In genomic region chr16:71837150-71837549, GRCh38 we compare ENCODE assay signal across 1 cellular context.
A peak's percentile ranks its signal among the peaks of the same experiment; 100 is the strongest.
TF ChIP-seq lines count a peak whose summit lies in the region.

No MANE protein-coding gene starts in this region.

TF ChIP-seq in K562, 482 proteins besides CTCF, POLR2A, EP300 and RAD21 (continued from another document and continues in another):
- 0 out of 4 replicates have a peak, but pooled peaks of 1 of the 2 experiments have one; percentile 36 for TF ChIP-seq MNT (conservative IDR thresholded peaks at IDR 0.05)
- TF ChIP-seq, protein P1, sequence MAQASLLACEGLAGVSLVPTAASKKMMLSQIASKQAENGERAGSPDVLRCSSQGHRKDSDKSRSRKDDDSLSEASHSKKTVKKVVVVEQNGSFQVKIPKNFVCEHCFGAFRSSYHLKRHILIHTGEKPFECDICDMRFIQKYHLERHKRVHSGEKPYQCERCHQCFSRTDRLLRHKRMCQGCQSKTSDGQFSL (CRISPR knock-in tag; IDR thresholded peaks at IDR 0.05) = no peak
- TF ChIP-seq, protein P1 (tag; IDR thresholded peaks at IDR 0.05) = no peak
- TF ChIP-seq FOSL1 (tag; conservative IDR thresholded peaks at IDR 0.05) = 0 out of 2 replicates have a peak, but pooled peaks have one; percentile 30
- TF ChIP-seq SOX6 (IDR thresholded peaks at IDR 0.05) = peak; percentile 54; the same call in 1 of the 2 replicates
- TF ChIP-seq HDAC1 (IDR thresholded peaks at IDR 0.05) = peak in 1 of 2 experiments; percentile 66; a peak in 2 of 4 replicates
- TF ChIP-seq SP1 (CRISPR knock-in tag; IDR thresholded peaks at IDR 0.05) = no peak
- no peak for TF ChIP-seq CBX8 (IDR thresholded peaks at IDR 0.05; ENCODE audit: borderline replicate concordance, extremely low read depth, low read depth, low read length, poor library complexity, severe bottlenecking)
- TF ChIP-seq, protein P2, sequence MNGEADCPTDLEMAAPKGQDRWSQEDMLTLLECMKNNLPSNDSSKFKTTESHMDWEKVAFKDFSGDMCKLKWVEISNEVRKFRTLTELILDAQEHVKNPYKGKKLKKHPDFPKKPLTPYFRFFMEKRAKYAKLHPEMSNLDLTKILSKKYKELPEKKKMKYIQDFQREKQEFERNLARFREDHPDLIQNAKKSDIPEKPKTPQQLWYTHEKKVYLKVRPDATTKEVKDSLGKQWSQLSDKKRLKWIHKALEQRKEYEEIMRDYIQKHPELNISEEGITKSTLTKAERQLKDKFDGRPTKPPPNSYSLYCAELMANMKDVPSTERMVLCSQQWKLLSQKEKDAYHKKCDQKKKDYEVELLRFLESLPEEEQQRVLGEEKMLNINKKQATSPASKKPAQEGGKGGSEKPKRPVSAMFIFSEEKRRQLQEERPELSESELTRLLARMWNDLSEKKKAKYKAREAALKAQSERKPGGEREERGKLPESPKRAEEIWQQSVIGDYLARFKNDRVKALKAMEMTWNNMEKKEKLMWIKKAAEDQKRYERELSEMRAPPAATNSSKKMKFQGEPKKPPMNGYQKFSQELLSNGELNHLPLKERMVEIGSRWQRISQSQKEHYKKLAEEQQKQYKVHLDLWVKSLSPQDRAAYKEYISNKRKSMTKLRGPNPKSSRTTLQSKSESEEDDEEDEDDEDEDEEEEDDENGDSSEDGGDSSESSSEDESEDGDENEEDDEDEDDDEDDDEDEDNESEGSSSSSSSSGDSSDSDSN (IDR thresholded peaks at IDR 0.05; ENCODE audit: borderline replicate concordance in 1 of 2, low read depth in 2 of 2, low read length in 2 of 2) = no peak
- TF ChIP-seq HCFC1 (IDR thresholded peaks at IDR 0.05; ENCODE audit: low read depth, low read length) = no peak
- no peak for TF ChIP-seq GABPB2 (CRISPR knock-in tag; conservative IDR thresholded peaks at IDR 0.05)
- TF ChIP-seq PPARD (CRISPR knock-in tag; IDR thresholded peaks at IDR 0.05) = no peak
- TF ChIP-seq, protein P3, sequence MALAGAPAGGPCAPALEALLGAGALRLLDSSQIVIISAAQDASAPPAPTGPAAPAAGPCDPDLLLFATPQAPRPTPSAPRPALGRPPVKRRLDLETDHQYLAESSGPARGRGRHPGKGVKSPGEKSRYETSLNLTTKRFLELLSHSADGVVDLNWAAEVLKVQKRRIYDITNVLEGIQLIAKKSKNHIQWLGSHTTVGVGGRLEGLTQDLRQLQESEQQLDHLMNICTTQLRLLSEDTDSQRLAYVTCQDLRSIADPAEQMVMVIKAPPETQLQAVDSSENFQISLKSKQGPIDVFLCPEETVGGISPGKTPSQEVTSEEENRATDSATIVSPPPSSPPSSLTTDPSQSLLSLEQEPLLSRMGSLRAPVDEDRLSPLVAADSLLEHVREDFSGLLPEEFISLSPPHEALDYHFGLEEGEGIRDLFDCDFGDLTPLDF (CRISPR knock-in tag; IDR thresholded peaks at IDR 0.05) = no peak
- TF ChIP-seq LCOR (CRISPR knock-in tag; IDR thresholded peaks at IDR 0.05) = 0 out of 2 replicates have a peak, but pooled peaks have one; percentile 44
- no peak for TF ChIP-seq RBM22 (IDR thresholded peaks at IDR 0.05; ENCODE audit: low read depth, low read length, poor library complexity, severe bottlenecking)
- TF ChIP-seq RERE (CRISPR knock-in tag; IDR thresholded peaks at IDR 0.05; ENCODE audit: borderline replicate concordance) = 0 out of 2 replicates have a peak, but pooled peaks have one; percentile 54
- no peak for TF ChIP-seq PTRF (tag; IDR thresholded peaks at IDR 0.05)
- no peak for TF ChIP-seq NR0B1 (IDR thresholded peaks at IDR 0.05; ENCODE audit: partially characterized antibody)
- no peak for TF ChIP-seq USF2 (CRISPR knock-in tag; IDR thresholded peaks at IDR 0.05)
- TF ChIP-seq HSF4 (CRISPR knock-in tag; IDR thresholded peaks at IDR 0.05; ENCODE audit: borderline replicate concordance) = no peak
- TF ChIP-seq FOXP4 (CRISPR knock-in tag; IDR thresholded peaks at IDR 0.05; ENCODE audit: borderline replicate concordance) = no peak
- TF ChIP-seq PYGO2 (tag; IDR thresholded peaks at IDR 0.05) = no peak
- TF ChIP-seq TCFL5 (CRISPR knock-in tag; conservative IDR thresholded peaks at IDR 0.05) = no peak
- no peak for TF ChIP-seq BACH1 (tag; IDR thresholded peaks at IDR 0.05)
- no peak for TF ChIP-seq FOXP1 (CRISPR knock-in tag; IDR thresholded peaks at IDR 0.05)
- peak; percentile 28; the same call in 1 of the 2 replicates for TF ChIP-seq ZNF766 (CRISPR knock-in tag; conservative IDR thresholded peaks at IDR 0.05)
- TF ChIP-seq CEBPG (CRISPR knock-in tag; IDR thresholded peaks at IDR 0.05) = no peak
- no peak for TF ChIP-seq CEBPG (tag; conservative IDR thresholded peaks at IDR 0.05 in 1 of 2, IDR thresholded peaks at IDR 0.05 in 1 of 2)
- no peak for TF ChIP-seq SUPT5H (IDR thresholded peaks at IDR 0.05)
- no peak for TF ChIP-seq HOXB6 (CRISPR knock-in tag; IDR thresholded peaks at IDR 0.05; ENCODE audit: borderline replicate concordance)
- TF ChIP-seq ZNF282 (CRISPR knock-in tag; IDR thresholded peaks at IDR 0.05) = no peak
- TF ChIP-seq, protein P4, sequence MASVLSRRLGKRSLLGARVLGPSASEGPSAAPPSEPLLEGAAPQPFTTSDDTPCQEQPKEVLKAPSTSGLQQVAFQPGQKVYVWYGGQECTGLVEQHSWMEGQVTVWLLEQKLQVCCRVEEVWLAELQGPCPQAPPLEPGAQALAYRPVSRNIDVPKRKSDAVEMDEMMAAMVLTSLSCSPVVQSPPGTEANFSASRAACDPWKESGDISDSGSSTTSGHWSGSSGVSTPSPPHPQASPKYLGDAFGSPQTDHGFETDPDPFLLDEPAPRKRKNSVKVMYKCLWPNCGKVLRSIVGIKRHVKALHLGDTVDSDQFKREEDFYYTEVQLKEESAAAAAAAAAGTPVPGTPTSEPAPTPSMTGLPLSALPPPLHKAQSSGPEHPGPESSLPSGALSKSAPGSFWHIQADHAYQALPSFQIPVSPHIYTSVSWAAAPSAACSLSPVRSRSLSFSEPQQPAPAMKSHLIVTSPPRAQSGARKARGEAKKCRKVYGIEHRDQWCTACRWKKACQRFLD (CRISPR knock-in tag; IDR thresholded peaks at IDR 0.05) = no peak
- peak; percentile 46; the same call in 1 of the 2 replicates for TF ChIP-seq FOXJ2 (tag; IDR thresholded peaks at IDR 0.05)
- TF ChIP-seq SP2 (IDR thresholded peaks at IDR 0.05; ENCODE audit: extremely low read depth, low read depth, low read length, poor library complexity, severe bottlenecking) = no peak
- TF ChIP-seq SFPQ (IDR thresholded peaks at IDR 0.05; ENCODE audit: low read depth, low read length) = no peak
- TF ChIP-seq CCAR2 (IDR thresholded peaks at IDR 0.05; ENCODE audit: low read depth, low read length) = no peak
- TF ChIP-seq ILK (tag; IDR thresholded peaks at IDR 0.05; ENCODE audit: borderline replicate concordance, low read depth) = no peak
- TF ChIP-seq HNRNPLL (IDR thresholded peaks at IDR 0.05; ENCODE audit: low read depth, low read length, poor library complexity, severe bottlenecking) = no peak
- TF ChIP-seq TAL1 (IDR thresholded peaks at IDR 0.05) = peak; percentile 83
- peak; percentile 58; the same call in 1 of the 2 replicates for TF ChIP-seq SMARCC2 (IDR thresholded peaks at IDR 0.05; ENCODE audit: low read depth)
- TF ChIP-seq ELF4 (CRISPR knock-in tag; IDR thresholded peaks at IDR 0.05) = no peak
- TF ChIP-seq PHF8 (IDR thresholded peaks at IDR 0.05; ENCODE audit: borderline replicate concordance, low read length) = no peak
- peak; percentile 87 for TF ChIP-seq DPF2 (IDR thresholded peaks at IDR 0.05)
